31 cellular contexts compared by ENCODE assay signal in the genomic region with DNA sequence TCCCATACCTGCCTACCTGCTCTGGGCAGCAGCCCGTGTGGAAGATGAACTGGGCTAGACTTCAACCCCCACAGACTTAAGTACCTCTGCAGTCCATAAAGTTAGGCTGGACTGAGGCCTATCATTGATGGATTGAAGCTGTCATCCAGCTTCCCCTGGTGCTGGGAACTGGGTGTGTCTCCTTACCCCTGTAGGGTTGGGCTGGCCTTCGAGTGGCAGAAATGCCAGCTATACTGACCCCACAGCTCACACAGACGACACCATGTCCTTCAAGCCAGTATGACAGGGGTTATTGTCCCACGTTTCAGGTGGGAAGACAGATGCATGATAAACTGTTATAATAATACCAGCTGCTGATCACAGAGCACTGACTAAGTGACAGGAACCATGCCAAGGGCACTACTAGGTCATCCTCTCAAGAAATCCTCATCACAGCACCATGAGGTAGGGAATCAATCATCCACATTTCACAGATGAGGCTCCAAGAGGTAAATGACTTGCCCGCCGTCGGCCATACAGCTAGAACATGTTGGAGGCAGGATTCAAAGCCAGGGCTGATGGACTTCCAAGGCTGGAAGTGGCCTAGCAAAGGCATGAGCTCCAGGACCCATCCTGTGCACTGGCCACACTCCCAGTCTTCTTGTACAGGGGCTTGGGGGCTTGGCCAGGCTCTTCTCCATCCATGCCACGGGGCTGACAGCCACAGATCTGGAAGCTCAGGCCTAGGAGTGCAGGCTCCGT. TPM values are rescaled to one million over a fixed set of nuclear protein-coding genes. Genes with fewer than 3 reads are reported as not detected.
A peak's percentile ranks its signal among the peaks of the same experiment; 100 is the strongest.
DNase-seq lines count a peak whose midpoint lies in the region; ATAC-seq, FAIRE-seq and TF ChIP-seq lines count a peak whose summit lies in the region.
"Had no signal": no experiment of that assay in that cellular context is flagged by ENCODE, and none has a peak within 500 bp of the region (broad histone marks: within the 10 kb centered on the region; RNA-seq: fewer than 3 reads in every experiment).

BEST4 (minus strand) TSS at position 51 of the 741 bp plus-strand sequence. CDS start 465 bp downstream, outside the sequence.

- 13% methylated on average over 4 of the region's 9 CpGs for WGBS in HepG2 (ENCODE audit: low lambda C conversion rate)
- 60% methylated on average over 1 of the region's 9 CpGs for WGBS in right lobe of liver (ENCODE audit: insufficient coverage, low coverage, low lambda C conversion rate, missing lambda C conversion rate)
- WGBS in mesendoderm (ENCODE audit: extremely low coverage, insufficient coverage, low lambda C conversion rate): no CpG with 5 or more reads among the region's 9 CpGs
- no CpG with 5 or more reads among the region's 9 CpGs for WGBS in trophoblast cell (ENCODE audit: extremely low coverage, insufficient coverage, insufficient read length)

- H3K23ac ChIP-seq in mesendoderm (ENCODE audit: low read length) (no peak within 1 kb of the TSS), trophoblast cell (ENCODE audit: low read length) (no peak within 1 kb of the TSS)

- H3K27ac Mint-ChIP-seq in activated B cell treated with CpG ODN at 0.5 μM for 24 hours: peak within 1 kb of the TSS; percentile 59

- H3K79me1 ChIP-seq in mesendoderm (ENCODE audit: low read length): no peaks in the 10 kb centered on the region
- H3K79me1 ChIP-seq in trophoblast cell (ENCODE audit: low read length): peaks cover 2% of the 10 kb centered on the region

- CTCF ChIA-PET in HepG2 (lab: Yijun Ruan, JAX; ENCODE audit: low intra/inter-chr PET ratio, low total read pairs) (no interaction called here), activated B cell treated with CpG ODN at 0.5 μM for 24 hours (lab: Charles Lee) (interaction anchor here (0.9 to 3.6 kb wide), 5 partner anchors 21 to 226 kb away, joined by 3 to 13 read pairs (median 3); no protein-coding TSS in a partner anchor)

- H3K36me3 Mint-ChIP-seq in activated B cell treated with CpG ODN at 0.5 μM for 24 hours (ENCODE audit: low read depth): no peaks in the 10 kb centered on the region
- H3K36me3 Mint-ChIP-seq: naive thymus-derived CD8-positive, alpha-beta T cell had no signal

- no peak within 1 kb of the TSS for H2BK120ac ChIP-seq in mesendoderm (ENCODE audit: low read depth, low read length)
- no peak within 1 kb of the TSS for H2BK120ac ChIP-seq in trophoblast cell (ENCODE audit: insufficient read depth, low read length, poor library complexity)

- no peak for TF ChIP-seq RAD21 in HepG2 (CRISPR knock-in tag; IDR thresholded peaks at IDR 0.05)

- peaks cover 29% of the 10 kb centered on the region for H3K4me1 Mint-ChIP-seq in activated B cell treated with CpG ODN at 0.5 μM for 24 hours

- H2BK5ac ChIP-seq in mesendoderm (ENCODE audit: low read length) (no peak within 1 kb of the TSS), trophoblast cell (ENCODE audit: low read depth, low read length, poor library complexity) (no peak within 1 kb of the TSS)

- H4K12ac ChIP-seq in trophoblast cell (ENCODE audit: low read depth, low read length): no peak within 1 kb of the TSS

- H4K8ac ChIP-seq in mesendoderm (ENCODE audit: low read depth, low read length) (no peak within 1 kb of the TSS), trophoblast cell (ENCODE audit: low read depth, low read length) (no peak within 1 kb of the TSS)

- H2AFZ ChIP-seq in HepG2 (ENCODE audit: low read length) (no peak within 1 kb of the TSS), trophoblast cell (ENCODE audit: insufficient read depth, low read length, poor library complexity) (no peak within 1 kb of the TSS)

- DNase-seq in HepG2 (ENCODE audit: low spot score) (no peak), right lobe of liver (no peak), activated B cell treated with CpG ODN at 0.5 μM for 24 hours (no peak), mesendoderm (no peak), H4 (ENCODE audit: low spot score) (no peak), SKM-1 treated with dmso at 0.1 percent for 144 hours (lab: John Stamatoyannopoulos, UW; ENCODE audit: unreplicated experiment) (no peak), trophoblast cell (no peak)
- DNase-seq in activated CD8-positive, alpha-beta memory T cell treated with anti-CD3 and anti-CD28 coated beads, Interleukin-2, amount 50 U/mL, for 48 hours: no peak
- DNase-seq: activated T-cell treated with anti-CD3 and anti-CD28 coated beads, Interleukin-2, amount 50 U/mL, for 48 hours; adrenal gland; body of pancreas; cerebellar nuclear complex; DMS153; dorsolateral prefrontal cortex; H7; naive thymus-derived CD8-positive, alpha-beta T cell; NCI-H1694 treated with DMSO at 0.1 percent for 48 hours; NCI-H446 treated with DMSO at 0.1 percent for 48 hours; NCI-H774; occipital lobe; SW 1271; testis; WERI-Rb-1 had no signal

- intact Hi-C loops in HepG2 (cut with micrococcal nuclease; ENCODE audit: unreplicated experiment): no loop called here
- intact Hi-C loops in right lobe of liver (cut with DNase I): loop anchor here in 1 of 2 donors (10.0 kb wide), 1 partner anchor 47 kb away; no protein-coding TSS in a partner anchor
- intact Hi-C loops in activated B cell treated with CpG ODN at 0.5 μM for 24 hours (cut with micrococcal nuclease): loop anchor here (5.0 to 10.0 kb wide), 3 partner anchors 199 to 899 kb away; partner anchors contain the start of genes EIF2B3, GPBP1L1, TMEM69 and ZSWIM5

- TF ChIP-seq POLR2A in HepG2 (IDR thresholded peaks at IDR 0.05; ENCODE audit: insufficient read depth in 1 of 2, low read depth in 2 of 2, low read length in 2 of 2) (no peak), right lobe of liver (IDR thresholded peaks at IDR 0.05) (no peak)

- no peak within 1 kb of the TSS for H3K18ac ChIP-seq in mesendoderm (ENCODE audit: low read length)
- H3K18ac ChIP-seq in trophoblast cell (ENCODE audit: low read length): no peak within 1 kb of the TSS

- no peaks in the 10 kb centered on the region for H4K20me1 ChIP-seq in HepG2 (ENCODE audit: insufficient read depth, low read length)

- in situ Hi-C loops in HepG2 (cut with HindIII; ENCODE audit: extremely low pct_ligation_motif_present, low pct_unique_long_range_greater_than_20kb): no loop called here

- H3K4me3 ChIP-seq in HepG2 (replicated peaks in 1 of 3; ENCODE audit: insufficient read depth in 1 of 3, low read depth in 2 of 3, low read length in 3 of 3) (peak within 1 kb of the TSS in 1 of 3 experiments; percentile 79; a peak in 1 of 6 replicates), right lobe of liver (no peak within 1 kb of the TSS), mesendoderm (ENCODE audit: low read length) (no peak within 1 kb of the TSS), trophoblast cell (ENCODE audit: low read depth, low read length) (no peak within 1 kb of the TSS)
- H3K4me3 ChIP-seq: body of pancreas, GM12878 had no signal

- H4K5ac ChIP-seq in mesendoderm (ENCODE audit: low read length): no peak within 1 kb of the TSS

- TF ChIP-seq CTCF in HepG2 (CRISPR knock-in tag; IDR thresholded peaks at IDR 0.05): no peak
- no peak for TF ChIP-seq CTCF in right lobe of liver (IDR thresholded peaks at IDR 0.05)
- TF ChIP-seq CTCF in activated B cell treated with CpG ODN at 0.5 μM for 24 hours (IDR thresholded peaks at IDR 0.05): no peak

- no peak within 1 kb of the TSS for H3K9ac ChIP-seq in HepG2 (ENCODE audit: insufficient read depth, low read depth, low read length)
- H3K9ac ChIP-seq in mesendoderm (ENCODE audit: low read length): no peak within 1 kb of the TSS
- H3K9ac ChIP-seq in trophoblast cell (ENCODE audit: low read length): no peak within 1 kb of the TSS

- POLR2A ChIA-PET in HepG2 (lab: Yijun Ruan, JAX) (interaction anchor here (0.7 to 5.7 kb wide), 8 partner anchors 10 to 515 kb away, joined by 3 to 32 read pairs (median 5); partner anchors contain the start of genes BTBD19, DYNLT4, PLK3 and RPS8), activated B cell treated with CpG ODN at 0.5 μM for 24 hours (lab: Charles Lee) (interaction anchor here (0.8 to 9.4 kb wide), 9 partner anchors 9 to 733 kb away, joined by 3 to 113 read pairs (median 6); partner anchors contain the start of genes PLK3, PRDX1, RNU5D-1 and RPS8)

- BruUV-seq in HepG2 (replicated peaks; lab: Mats Ljungman, UMichigan): no TSS peak

- no peak within 1 kb of the TSS for H4K91ac ChIP-seq in trophoblast cell (ENCODE audit: low read depth, low read length)

- H3K56ac ChIP-seq in mesendoderm (ENCODE audit: low read length): peak within 1 kb of the TSS; percentile 22

- no peaks in the 10 kb centered on the region for H3K9me3 Mint-ChIP-seq in activated B cell treated with CpG ODN at 0.5 μM for 24 hours
- H3K9me3 Mint-ChIP-seq: activated CD4-positive, alpha-beta T cell treated with anti-CD3 and anti-CD28 coated beads, Interleukin-2, amount 10 ng/mL, durations not matched to agents 24 days and 14 days; naive thymus-derived CD8-positive, alpha-beta T cell; stimulated activated naive CD8-positive, alpha-beta T cell treated with anti-CD3 and anti-CD28 coated beads, Interleukin-15, Interleukin-2, amounts not matched to agents 100 ng/mL and 50 ng/mL, for 24 hours had no signal

- ATAC-seq in HepG2 (no peak), right lobe of liver (no peak), activated B cell treated with CpG ODN at 0.5 μM for 24 hours (ENCODE audit: low read depth) (no peak)
- ATAC-seq: A549; body of pancreas; GM12878; naive thymus-derived CD8-positive, alpha-beta T cell had no signal

- no peaks in the 10 kb centered on the region for H3K9me3 ChIP-seq in HepG2 (ENCODE audit: low read length)
- H3K9me3 ChIP-seq in right lobe of liver: no peaks in the 10 kb centered on the region
- H3K9me3 ChIP-seq in trophoblast cell (ENCODE audit: insufficient read depth, low read depth, low read length): peaks cover 2% of the 10 kb centered on the region
- H3K9me3 ChIP-seq: A549, adrenal gland, body of pancreas, esophagus muscularis mucosa, testis, vagina had no signal

- no peak for TF ChIP-seq EP300 in HepG2 (IDR thresholded peaks at IDR 0.05; ENCODE audit: low read depth in 2 of 2, low read length in 2 of 2)
- no peak for TF ChIP-seq EP300 in HepG2 (CRISPR knock-in tag; IDR thresholded peaks at IDR 0.05; ENCODE audit: borderline replicate concordance)

- H3K36me3 ChIP-seq in HepG2 (replicated peaks in 1 of 2; ENCODE audit: control insufficient read depth in 1 of 2, insufficient read depth in 2 of 2, low read length in 2 of 2): no peaks in the 10 kb centered on the region
- H3K36me3 ChIP-seq in right lobe of liver: no peaks in the 10 kb centered on the region
- no peaks in the 10 kb centered on the region for H3K36me3 ChIP-seq in mesendoderm (ENCODE audit: control insufficient read depth, insufficient read depth, low read length)
- H3K36me3 ChIP-seq in trophoblast cell (ENCODE audit: control insufficient read depth in 1 of 2, insufficient read depth in 2 of 2, low read length in 2 of 2): no peaks in the 10 kb centered on the region
- H3K36me3 ChIP-seq: adrenal gland, esophagus muscularis mucosa, vagina, WERI-Rb-1 had no signal

- H3K27ac ChIP-seq in HepG2 (ENCODE audit: extremely low read length, insufficient read depth, low read length) (no peak within 1 kb of the TSS), right lobe of liver (no peak within 1 kb of the TSS), mesendoderm (ENCODE audit: low read depth, low read length) (no peak within 1 kb of the TSS), trophoblast cell (ENCODE audit: low read depth, low read length) (no peak within 1 kb of the TSS)
- H3K27ac ChIP-seq: WERI-Rb-1 had no signal

- H2BK15ac ChIP-seq in mesendoderm (replicated peaks; ENCODE audit: low read depth): no peak within 1 kb of the TSS

- H3K4me2 ChIP-seq in HepG2 (ENCODE audit: low read depth, low read length): peak within 1 kb of the TSS; percentile 76
- H3K4me2 ChIP-seq in mesendoderm (ENCODE audit: low read length): no peak within 1 kb of the TSS
- no peak within 1 kb of the TSS for H3K4me2 ChIP-seq in trophoblast cell (ENCODE audit: low read length)

- H3K27me3 ChIP-seq in HepG2 (ENCODE audit: control insufficient read depth in 1 of 2, insufficient read depth in 2 of 2, low read length in 2 of 2) (peaks cover 3 to 17% of the 10 kb centered on the region in 2 experiments; a peak in 2 of 5 replicates), right lobe of liver (no peaks in the 10 kb centered on the region), mesendoderm (ENCODE audit: insufficient read depth, low read length, poor library complexity) (no peaks in the 10 kb centered on the region), trophoblast cell (ENCODE audit: insufficient read depth, low read length) (no peaks in the 10 kb centered on the region)
- H3K27me3 ChIP-seq: adrenal gland, body of pancreas, dorsolateral prefrontal cortex, esophagus muscularis mucosa, testis, vagina had no signal

- H2AK5ac ChIP-seq in mesendoderm (ENCODE audit: low read length) (no peak within 1 kb of the TSS), trophoblast cell (ENCODE audit: low read length) (no peak within 1 kb of the TSS)

- H3K79me2 ChIP-seq in HepG2 (ENCODE audit: insufficient read depth, low read length): no peaks in the 10 kb centered on the region
- no peaks in the 10 kb centered on the region for H3K79me2 ChIP-seq in mesendoderm (ENCODE audit: control insufficient read depth, insufficient read depth, low read length)
- no peaks in the 10 kb centered on the region for H3K79me2 ChIP-seq in trophoblast cell (ENCODE audit: control insufficient read depth, insufficient read depth, low read length, poor library complexity)

- no peak within 1 kb of the TSS for H3K14ac ChIP-seq in trophoblast cell (ENCODE audit: low read length)

- no peak within 1 kb of the TSS for H3K4me3 Mint-ChIP-seq in activated B cell treated with CpG ODN at 0.5 μM for 24 hours

- no peak for FAIRE-seq in HepG2 (lab: Jason Lieb, UNC)
- FAIRE-seq: A549, endometrium, GM12878, RCC 7860 had no signal

- no peak within 1 kb of the TSS for H2BK12ac ChIP-seq in trophoblast cell (ENCODE audit: low read length)

- H3K4me1 ChIP-seq in HepG2 (ENCODE audit: insufficient read depth, low read length): peaks cover 67% of the 10 kb centered on the region
- peaks cover 0 to 20% (median 0%) of the 10 kb centered on the region in 4 donors for H3K4me1 ChIP-seq in right lobe of liver
- peaks cover 7% of the 10 kb centered on the region for H3K4me1 ChIP-seq in mesendoderm (ENCODE audit: control insufficient read depth, low read depth, low read length)
- H3K4me1 ChIP-seq in trophoblast cell (ENCODE audit: control insufficient read depth in 1 of 2, insufficient read depth in 2 of 2, low read length in 2 of 2): peaks cover 3 to 17% of the 10 kb centered on the region in 2 experiments

- H3K4ac ChIP-seq in mesendoderm (ENCODE audit: low read depth, low read length) (no peak within 1 kb of the TSS), trophoblast cell (ENCODE audit: low read depth, low read length) (no peak within 1 kb of the TSS)

- H3K27me3 Mint-ChIP-seq in activated B cell treated with CpG ODN at 0.5 μM for 24 hours: no peaks in the 10 kb centered on the region
- H3K27me3 Mint-ChIP-seq: activated CD4-positive, alpha-beta T cell treated with anti-CD3 and anti-CD28 coated beads, Interleukin-2, amount 10 ng/mL, durations not matched to agents 24 days and 14 days; naive thymus-derived CD8-positive, alpha-beta T cell; stimulated activated naive CD8-positive, alpha-beta T cell treated with anti-CD3 and anti-CD28 coated beads, Interleukin-15, Interleukin-2, amounts not matched to agents 100 ng/mL and 50 ng/mL, for 24 hours had no signal

RNA-seq across cellular contexts. Expression of gene BEST4, which starts in this region (rescaled TPM):
- total RNA-seq in HepG2 (2016; rRNA removed; fragmentation: Illumina TruSeq; extraction: Trizol): 1.4 TPM in 2 replicates
- 0.40 and 0.62 TPM in 2 replicates for total RNA-seq in HepG2 (2016; cell fraction: cytosol; rRNA removed; fragmentation: Illumina TruSeq; extraction: Trizol; ENCODE audit: low read depth)
- 1.4 and 1.5 TPM in 2 replicates for total RNA-seq in HepG2 (2016; cell fraction: insoluble cytoplasmic fraction; rRNA removed; fragmentation: Illumina TruSeq; extraction: Trizol)
- 1.0 TPM in 2 replicates for total RNA-seq in HepG2 (2016; cell fraction: membrane; rRNA removed; fragmentation: Illumina TruSeq; extraction: Trizol)
- 0.63 and 1.2 TPM in 2 replicates for total RNA-seq in HepG2 (2016; cell fraction: nucleus; rRNA removed; fragmentation: Illumina TruSeq; extraction: Trizol)
- 0.71 and 0.77 TPM in 2 replicates for polyA plus RNA-seq in HepG2 (2011; rRNA removed)
- 0.91 and 1.0 TPM in 2 replicates for polyA plus RNA-seq in HepG2 (2011; cell fraction: cytosol; rRNA removed)
- 0.93 and 1.1 TPM in 2 replicates for polyA plus RNA-seq in HepG2 (2011; cell fraction: nucleus; rRNA removed)
- polyA plus RNA-seq in HepG2 (2012): 1.1 and 1.4 TPM in 2 replicates
- 0.60 and 0.74 TPM in 2 replicates for polyA plus RNA-seq in HepG2 (2016; cell fraction: cytosol; fragmentation: Illumina TruSeq; extraction: Trizol; ENCODE audit: low read depth)
- polyA plus RNA-seq in HepG2 (2016; cell fraction: insoluble cytoplasmic fraction; fragmentation: Illumina TruSeq; extraction: Trizol; ENCODE audit: low read depth): 2.0 TPM in 2 replicates
- polyA plus RNA-seq in HepG2 (2016; cell fraction: membrane; fragmentation: Illumina TruSeq; extraction: Trizol; ENCODE audit: low read depth): 0.73 and 0.86 TPM in 2 replicates
- 1.5 and 1.8 TPM in 2 replicates for polyA plus RNA-seq in HepG2 (2016; cell fraction: nucleus; fragmentation: Illumina TruSeq; extraction: Trizol; ENCODE audit: insufficient read depth, low read depth)
- polyA minus RNA-seq in HepG2 (2011; rRNA and poly(A)+ RNA removed; ENCODE audit: low replicate concordance): 0.26 and 0.35 TPM in 2 replicates
- 0.59 and 0.62 TPM in 2 replicates for polyA minus RNA-seq in HepG2 (2011; cell fraction: cytosol; rRNA and poly(A)+ RNA removed)
- 0.25 and 0.52 TPM in 2 replicates for polyA minus RNA-seq in HepG2 (2011; cell fraction: nucleus; rRNA and poly(A)+ RNA removed)
- total RNA-seq in right lobe of liver: under 1 TPM in 2 of 6 experiments, not detected in 4; 0.13 to 0.32 TPM
- total RNA-seq in activated B cell treated with CpG ODN at 0.5 μM for 24 hours: 0.49 and 0.62 TPM in 2 replicates
- 0.56 TPM for polyA plus RNA-seq in mesendoderm (2013, experiment 1 of 2)
- 0.55 TPM for polyA plus RNA-seq in mesendoderm (2013, experiment 2 of 2)
- not detected in 2 replicates for total RNA-seq in H4 (2014; rRNA removed; shearing (Covaris generic))
- polyA plus RNA-seq in trophoblast cell (2013): 0.14 TPM in 2 replicates
- total RNA-seq: vagina had no signal
